In genomic region chr16:29737713-29738112, GRCh38 we compare ENCODE assay signal across 17 cellular contexts. TPM values are rescaled to one million over a fixed set of nuclear protein-coding genes. Genes with fewer than 3 reads are reported as not detected.
DNase-seq lines count a peak whose midpoint lies in the region; ATAC-seq, FAIRE-seq and TF ChIP-seq lines count a peak whose summit lies in the region.
"Had no signal": no experiment of that assay in that cellular context is flagged by ENCODE, and none has a peak within 500 bp of the region (broad histone marks: within the 10 kb centered on the region; RNA-seq: fewer than 3 reads in every experiment).

No MANE protein-coding gene starts in this region.

- no peak for ATAC-seq in activated CD8-positive, alpha-beta T cell treated with anti-CD3 and anti-CD28 coated beads for 36 hours
- ATAC-seq in HepG2 = peak; percentile 66

- POLR2A ChIA-PET in activated CD8-positive, alpha-beta T cell treated with anti-CD3 and anti-CD28 coated beads for 36 hours (lab: Charles Lee) = interaction anchor here (1.1 to 2.0 kb wide), 2 partner anchors 9 to 17 kb away, joined by 3 to 7 read pairs; no protein-coding TSS in a partner anchor
- POLR2A ChIA-PET in HepG2 (lab: Yijun Ruan, JAX) (no interaction called here), GM10248 (lab: Yijun Ruan, JAX) (no interaction called here)

- no peaks in the 10 kb centered on the region for H4K20me1 ChIP-seq in HepG2 (ENCODE audit: insufficient read depth, low read length)

- H3K4me1 Mint-ChIP-seq in activated naive CD4-positive, alpha-beta T cell treated with anti-CD3 and anti-CD28 coated beads, Interleukin-2, amount 10 ng/mL, durations not matched to agents 7 days and 5 days = peaks cover 74% of the 10 kb centered on the region
- H3K4me1 Mint-ChIP-seq in activated CD8-positive, alpha-beta T cell treated with anti-CD3 and anti-CD28 coated beads for 36 hours (ENCODE audit: low read depth) = peaks cover 67% of the 10 kb centered on the region

- no peak for TF ChIP-seq RAD21 in HepG2 (CRISPR knock-in tag; IDR thresholded peaks at IDR 0.05)

- H2AFZ ChIP-seq in HepG2 (ENCODE audit: low read length) = no peak overlapping the region

- H3K36me3 Mint-ChIP-seq in activated naive CD4-positive, alpha-beta T cell treated with anti-CD3 and anti-CD28 coated beads, Interleukin-2, amount 10 ng/mL, durations not matched to agents 7 days and 5 days = peaks cover 62% of the 10 kb centered on the region
- H3K36me3 Mint-ChIP-seq in activated CD8-positive, alpha-beta T cell treated with anti-CD3 and anti-CD28 coated beads for 36 hours (ENCODE audit: low read depth) = peaks cover 16% of the 10 kb centered on the region

- H3K27ac Mint-ChIP-seq in activated naive CD4-positive, alpha-beta T cell treated with anti-CD3 and anti-CD28 coated beads, Interleukin-2, amount 10 ng/mL, durations not matched to agents 7 days and 5 days = peak overlapping the region; percentile 66
- H3K27ac Mint-ChIP-seq in activated CD8-positive, alpha-beta T cell treated with anti-CD3 and anti-CD28 coated beads for 36 hours = peak overlapping the region; percentile 89

- WGBS in HepG2 (ENCODE audit: low lambda C conversion rate) = 5% methylated on average over 5 of the region's 5 CpGs

- BruUV-seq in HepG2 (replicated peaks; lab: Mats Ljungman, UMichigan) = no TSS peak

- peak overlapping the region; percentile 1 for H3K4me3 Mint-ChIP-seq in activated naive CD4-positive, alpha-beta T cell treated with anti-CD3 and anti-CD28 coated beads, Interleukin-2, amount 10 ng/mL, durations not matched to agents 7 days and 5 days
- no peak overlapping the region for H3K4me3 Mint-ChIP-seq in activated CD8-positive, alpha-beta T cell treated with anti-CD3 and anti-CD28 coated beads for 36 hours

- H3K4me1 ChIP-seq in HepG2 (ENCODE audit: insufficient read depth, low read length) = peaks cover 69% of the 10 kb centered on the region
- H3K4me1 ChIP-seq: right atrium auricular region had no signal

- no peak for FAIRE-seq in HepG2 (lab: Jason Lieb, UNC)

- H3K9me3 Mint-ChIP-seq in activated naive CD4-positive, alpha-beta T cell treated with anti-CD3 and anti-CD28 coated beads, Interleukin-2, amount 10 ng/mL, durations not matched to agents 7 days and 5 days = peaks cover 8% of the 10 kb centered on the region
- peaks cover 6% of the 10 kb centered on the region for H3K9me3 Mint-ChIP-seq in activated CD8-positive, alpha-beta T cell treated with anti-CD3 and anti-CD28 coated beads for 36 hours

- no peak overlapping the region for H3K27ac ChIP-seq in HepG2 (ENCODE audit: extremely low read length, insufficient read depth, low read length)
- H3K27ac ChIP-seq: right atrium auricular region had no signal

- in situ Hi-C loops in HepG2 (cut with HindIII; ENCODE audit: extremely low pct_ligation_motif_present, low pct_unique_long_range_greater_than_20kb) = no loop called here

- no peaks in the 10 kb centered on the region for H3K27me3 Mint-ChIP-seq in activated naive CD4-positive, alpha-beta T cell treated with anti-CD3 and anti-CD28 coated beads, Interleukin-2, amount 10 ng/mL, durations not matched to agents 7 days and 5 days
- H3K27me3 Mint-ChIP-seq in activated CD8-positive, alpha-beta T cell treated with anti-CD3 and anti-CD28 coated beads for 36 hours = no peaks in the 10 kb centered on the region

- DNase-seq in activated naive CD4-positive, alpha-beta T cell treated with anti-CD3 and anti-CD28 coated beads, Interleukin-2, amount 10 ng/mL, durations not matched to agents 7 days and 5 days = no peak
- no peak for DNase-seq in activated naive CD4-positive, alpha-beta T cell treated with Interleukin-2 at 50 U/mL for 16 hours
- DNase-seq in activated CD8-positive, alpha-beta T cell treated with anti-CD3 and anti-CD28 coated beads for 36 hours = no peak
- DNase-seq in HepG2 (ENCODE audit: low spot score) (no peak), GM10248 (ENCODE audit: extremely low spot score) (no peak), globus pallidus (ENCODE audit: low spot score) (no peak), HPDE6-E6E7 (ENCODE audit: extremely low spot score) (no peak), SKM-1 (lab: John Stamatoyannopoulos, UW; ENCODE audit: unreplicated experiment) (no peak)
- DNase-seq: DMS53; GOT3; IMR-90; stimulated activated CD4-positive, alpha-beta T cell treated with anti-CD3 and anti-CD28 coated beads, Interleukin-2, amount 100 ng/mL, for 48 hours had no signal

- TF ChIP-seq CTCF in activated CD8-positive, alpha-beta T cell treated with anti-CD3 and anti-CD28 coated beads for 36 hours (IDR thresholded peaks at IDR 0.05) = no peak
- TF ChIP-seq CTCF in HepG2 (CRISPR knock-in tag; IDR thresholded peaks at IDR 0.05) (no peak), GM10248 (IDR thresholded peaks at IDR 0.05; ENCODE audit: control extremely low read depth, extremely low read depth, low read depth, missing control alignments) (no peak)

- CTCF ChIA-PET in activated naive CD4-positive, alpha-beta T cell treated with anti-CD3 and anti-CD28 coated beads, Interleukin-2, amount 10 ng/mL, durations not matched to agents 7 days and 5 days (lab: Charles Lee) = interaction anchor here (1.9 to 2.7 kb wide), 2 partner anchors 14 to 48 kb away, joined by 8 to 13 read pairs; no protein-coding TSS in a partner anchor
- CTCF ChIA-PET in activated CD8-positive, alpha-beta T cell treated with anti-CD3 and anti-CD28 coated beads for 36 hours (lab: Charles Lee) = interaction anchor here (2.8 kb wide), 1 partner anchor 47 kb away, joined by 15 read pairs; no protein-coding TSS in a partner anchor
- CTCF ChIA-PET in HepG2 (lab: Yijun Ruan, JAX; ENCODE audit: low intra/inter-chr PET ratio, low total read pairs) = interaction anchor here (1.3 kb wide), 1 partner anchor 79 kb away, joined by 3 read pairs; no protein-coding TSS in a partner anchor
- CTCF ChIA-PET in GM10248 (lab: Yijun Ruan, JAX) = no interaction called here

- no peak for TF ChIP-seq POLR2A in HepG2 (IDR thresholded peaks at IDR 0.05; ENCODE audit: insufficient read depth in 1 of 2, low read depth in 2 of 2, low read length in 2 of 2)

- no peaks in the 10 kb centered on the region for H3K36me3 ChIP-seq in HepG2 (replicated peaks in 1 of 2; ENCODE audit: control insufficient read depth in 1 of 2, insufficient read depth in 2 of 2, low read length in 2 of 2)
- H3K36me3 ChIP-seq: right atrium auricular region had no signal

- H3K9me3 ChIP-seq in HepG2 (ENCODE audit: low read length) = no peaks in the 10 kb centered on the region
- H3K9me3 ChIP-seq: right atrium auricular region had no signal

- TF ChIP-seq EP300 in HepG2 (IDR thresholded peaks at IDR 0.05; ENCODE audit: low read depth in 2 of 2, low read length in 2 of 2) (no peak), HepG2 (CRISPR knock-in tag; IDR thresholded peaks at IDR 0.05; ENCODE audit: borderline replicate concordance) (no peak)

- peaks cover 0 to 1% of the 10 kb centered on the region in 2 experiments; a peak in 2 of 5 replicates for H3K27me3 ChIP-seq in HepG2 (ENCODE audit: control insufficient read depth in 1 of 2, insufficient read depth in 2 of 2, low read length in 2 of 2)
- H3K27me3 ChIP-seq: right atrium auricular region had no signal

- peak overlapping the region; percentile 48; the same call in 1 of the 2 replicates for H3K4me2 ChIP-seq in HepG2 (ENCODE audit: low read depth, low read length)

- intact Hi-C loops in activated CD8-positive, alpha-beta T cell treated with anti-CD3 and anti-CD28 coated beads for 36 hours (cut with micrococcal nuclease) = no loop called here
- intact Hi-C loops in HepG2 (cut with micrococcal nuclease; ENCODE audit: unreplicated experiment) = loop anchor here (5.0 kb wide), 1 partner anchor 55 kb away; the partner anchor contains the start of gene KIF22

- H3K79me2 ChIP-seq in HepG2 (ENCODE audit: insufficient read depth, low read length) = no peaks in the 10 kb centered on the region

- no peak overlapping the region for H3K4me3 ChIP-seq in HepG2 (replicated peaks in 1 of 3; ENCODE audit: insufficient read depth in 1 of 3, low read depth in 2 of 3, low read length in 3 of 3)
- H3K4me3 ChIP-seq: right atrium auricular region had no signal

- H3K9ac ChIP-seq in HepG2 (ENCODE audit: insufficient read depth, low read depth, low read length) = no peak overlapping the region

RNA-seq across cellular contexts. Expression of gene C16orf54, which starts 8.1 kb away (rescaled TPM):
- total RNA-seq in activated CD8-positive, alpha-beta T cell treated with anti-CD3 and anti-CD28 coated beads for 36 hours = 10 to 100 TPM; 22.2 to 22.4 TPM
- not detected in 2 replicates for total RNA-seq in HepG2 (2016; rRNA removed; fragmentation: Illumina TruSeq; extraction: Trizol)
- total RNA-seq in HepG2 (2016; cell fraction: cytosol; rRNA removed; fragmentation: Illumina TruSeq; extraction: Trizol; ENCODE audit: low read depth) = not detected in 2 replicates
- total RNA-seq in HepG2 (2016; cell fraction: insoluble cytoplasmic fraction; rRNA removed; fragmentation: Illumina TruSeq; extraction: Trizol) = not detected in 2 replicates
- total RNA-seq in HepG2 (2016; cell fraction: membrane; rRNA removed; fragmentation: Illumina TruSeq; extraction: Trizol) = not detected in 2 replicates
- not detected in 2 replicates for total RNA-seq in HepG2 (2016; cell fraction: nucleus; rRNA removed; fragmentation: Illumina TruSeq; extraction: Trizol)
- not detected in 2 replicates for polyA plus RNA-seq in HepG2 (2011; rRNA removed)
- polyA plus RNA-seq in HepG2 (2011; cell fraction: cytosol; rRNA removed) = not detected in 2 replicates
- not detected in 2 replicates for polyA plus RNA-seq in HepG2 (2011; cell fraction: nucleus; rRNA removed)
- not detected in 2 replicates for polyA plus RNA-seq in HepG2 (2012)
- not detected in 2 replicates for polyA plus RNA-seq in HepG2 (2016; cell fraction: cytosol; fragmentation: Illumina TruSeq; extraction: Trizol; ENCODE audit: low read depth)
- not detected in 2 replicates for polyA plus RNA-seq in HepG2 (2016; cell fraction: insoluble cytoplasmic fraction; fragmentation: Illumina TruSeq; extraction: Trizol; ENCODE audit: low read depth)
- not detected in 2 replicates for polyA plus RNA-seq in HepG2 (2016; cell fraction: membrane; fragmentation: Illumina TruSeq; extraction: Trizol; ENCODE audit: low read depth)
- polyA plus RNA-seq in HepG2 (2016; cell fraction: nucleus; fragmentation: Illumina TruSeq; extraction: Trizol; ENCODE audit: insufficient read depth, low read depth) = not detected in 2 replicates
- not detected in 2 replicates for polyA minus RNA-seq in HepG2 (2011; rRNA and poly(A)+ RNA removed; ENCODE audit: low replicate concordance)
- polyA minus RNA-seq in HepG2 (2011; cell fraction: cytosol; rRNA and poly(A)+ RNA removed) = not detected in 2 replicates
- polyA minus RNA-seq in HepG2 (2011; cell fraction: nucleus; rRNA and poly(A)+ RNA removed) = not detected in 2 replicates
- total RNA-seq: IMR-90, NCI-H460 had no signal
- polyA plus RNA-seq: AG04450, IMR-90, neural cell had no signal

RNA-seq across cellular contexts. Expression of gene ZG16, which starts 40.3 kb away (rescaled TPM):
- not detected for total RNA-seq in activated CD8-positive, alpha-beta T cell treated with anti-CD3 and anti-CD28 coated beads for 36 hours
- total RNA-seq in HepG2 (2016; rRNA removed; fragmentation: Illumina TruSeq; extraction: Trizol) = 0.07 and 0.15 TPM in 2 replicates
- total RNA-seq in HepG2 (2016; cell fraction: cytosol; rRNA removed; fragmentation: Illumina TruSeq; extraction: Trizol; ENCODE audit: low read depth) = 0.18 and 0.30 TPM in 2 replicates
- 0.09 TPM in 2 replicates for total RNA-seq in HepG2 (2016; cell fraction: insoluble cytoplasmic fraction; rRNA removed; fragmentation: Illumina TruSeq; extraction: Trizol)
- 0.17 and 0.22 TPM in 2 replicates for total RNA-seq in HepG2 (2016; cell fraction: membrane; rRNA removed; fragmentation: Illumina TruSeq; extraction: Trizol)
- total RNA-seq in HepG2 (2016; cell fraction: nucleus; rRNA removed; fragmentation: Illumina TruSeq; extraction: Trizol) = not detected in 2 replicates
- 0.01 and 0.04 TPM in 2 replicates for polyA plus RNA-seq in HepG2 (2011; rRNA removed)
- 0.01 TPM in 1 of 2 replicates, not detected in the other for polyA plus RNA-seq in HepG2 (2011; cell fraction: cytosol; rRNA removed)
- polyA plus RNA-seq in HepG2 (2011; cell fraction: nucleus; rRNA removed) = not detected in 2 replicates
- polyA plus RNA-seq in HepG2 (2012) = 0.11 TPM in 1 of 2 replicates, not detected in the other
- 0.35 and 0.42 TPM in 2 replicates for polyA plus RNA-seq in HepG2 (2016; cell fraction: cytosol; fragmentation: Illumina TruSeq; extraction: Trizol; ENCODE audit: low read depth)
- polyA plus RNA-seq in HepG2 (2016; cell fraction: insoluble cytoplasmic fraction; fragmentation: Illumina TruSeq; extraction: Trizol; ENCODE audit: low read depth) = 0.12 and 0.16 TPM in 2 replicates
- polyA plus RNA-seq in HepG2 (2016; cell fraction: membrane; fragmentation: Illumina TruSeq; extraction: Trizol; ENCODE audit: low read depth) = 0.26 and 0.42 TPM in 2 replicates
- 0.13 TPM in 1 of 2 replicates, not detected in the other for polyA plus RNA-seq in HepG2 (2016; cell fraction: nucleus; fragmentation: Illumina TruSeq; extraction: Trizol; ENCODE audit: insufficient read depth, low read depth)
- polyA minus RNA-seq in HepG2 (2011; rRNA and poly(A)+ RNA removed; ENCODE audit: low replicate concordance) = 0.05 TPM in 1 of 2 replicates, not detected in the other
- polyA minus RNA-seq in HepG2 (2011; cell fraction: cytosol; rRNA and poly(A)+ RNA removed) = not detected in 2 replicates
- not detected in 2 replicates for polyA minus RNA-seq in HepG2 (2011; cell fraction: nucleus; rRNA and poly(A)+ RNA removed)
- total RNA-seq: IMR-90, lower leg skin, NCI-H460, right atrium auricular region had no signal
- polyA plus RNA-seq: AG04450, IMR-90, neural cell had no signal

RNA-seq across cellular contexts. Expression of gene KIF22, which starts 52.8 kb away (rescaled TPM):
- total RNA-seq in activated CD8-positive, alpha-beta T cell treated with anti-CD3 and anti-CD28 coated beads for 36 hours = 100 to 1,000 TPM; 160 to 165 TPM
- total RNA-seq in HepG2 (2016; rRNA removed; fragmentation: Illumina TruSeq; extraction: Trizol) = 103 and 118 TPM in 2 replicates
- 18.5 and 19.7 TPM in 2 replicates for total RNA-seq in HepG2 (2016; cell fraction: cytosol; rRNA removed; fragmentation: Illumina TruSeq; extraction: Trizol; ENCODE audit: low read depth)
- 91.9 and 121 TPM in 2 replicates for total RNA-seq in HepG2 (2016; cell fraction: insoluble cytoplasmic fraction; rRNA removed; fragmentation: Illumina TruSeq; extraction: Trizol)
- 25.3 and 25.9 TPM in 2 replicates for total RNA-seq in HepG2 (2016; cell fraction: membrane; rRNA removed; fragmentation: Illumina TruSeq; extraction: Trizol)
- total RNA-seq in HepG2 (2016; cell fraction: nucleus; rRNA removed; fragmentation: Illumina TruSeq; extraction: Trizol) = 125 and 140 TPM in 2 replicates
- polyA plus RNA-seq in HepG2 (2011; rRNA removed) = 68.4 and 95.8 TPM in 2 replicates
- polyA plus RNA-seq in HepG2 (2011; cell fraction: cytosol; rRNA removed) = 37.5 and 70.2 TPM in 2 replicates
- 159 and 266 TPM in 2 replicates for polyA plus RNA-seq in HepG2 (2011; cell fraction: nucleus; rRNA removed)
- 32.0 and 51.7 TPM in 2 replicates for polyA plus RNA-seq in HepG2 (2012)
- 11.4 and 13.1 TPM in 2 replicates for polyA plus RNA-seq in HepG2 (2016; cell fraction: cytosol; fragmentation: Illumina TruSeq; extraction: Trizol; ENCODE audit: low read depth)
- polyA plus RNA-seq in HepG2 (2016; cell fraction: insoluble cytoplasmic fraction; fragmentation: Illumina TruSeq; extraction: Trizol; ENCODE audit: low read depth) = 85.0 and 106 TPM in 2 replicates
- 15.8 and 19.2 TPM in 2 replicates for polyA plus RNA-seq in HepG2 (2016; cell fraction: membrane; fragmentation: Illumina TruSeq; extraction: Trizol; ENCODE audit: low read depth)
- polyA plus RNA-seq in HepG2 (2016; cell fraction: nucleus; fragmentation: Illumina TruSeq; extraction: Trizol; ENCODE audit: insufficient read depth, low read depth) = 240 and 250 TPM in 2 replicates
- polyA minus RNA-seq in HepG2 (2011; rRNA and poly(A)+ RNA removed; ENCODE audit: low replicate concordance) = 158 and 325 TPM in 2 replicates
- 28.8 and 45.0 TPM in 2 replicates for polyA minus RNA-seq in HepG2 (2011; cell fraction: cytosol; rRNA and poly(A)+ RNA removed)
- polyA minus RNA-seq in HepG2 (2011; cell fraction: nucleus; rRNA and poly(A)+ RNA removed) = 109 and 117 TPM in 2 replicates

RNA-seq across cellular contexts. Expression of gene QPRT, which starts 58.7 kb away (rescaled TPM):
- total RNA-seq in activated CD8-positive, alpha-beta T cell treated with anti-CD3 and anti-CD28 coated beads for 36 hours = 10 to 100 TPM in 1 of 2 experiments, 1 to 10 TPM in 1; 9.3 to 11.7 TPM
- 218 and 244 TPM in 2 replicates for total RNA-seq in HepG2 (2016; rRNA removed; fragmentation: Illumina TruSeq; extraction: Trizol)
- total RNA-seq in HepG2 (2016; cell fraction: cytosol; rRNA removed; fragmentation: Illumina TruSeq; extraction: Trizol; ENCODE audit: low read depth) = 87.1 and 92.9 TPM in 2 replicates
- total RNA-seq in HepG2 (2016; cell fraction: insoluble cytoplasmic fraction; rRNA removed; fragmentation: Illumina TruSeq; extraction: Trizol) = 223 and 253 TPM in 2 replicates
- 152 and 159 TPM in 2 replicates for total RNA-seq in HepG2 (2016; cell fraction: membrane; rRNA removed; fragmentation: Illumina TruSeq; extraction: Trizol)
- total RNA-seq in HepG2 (2016; cell fraction: nucleus; rRNA removed; fragmentation: Illumina TruSeq; extraction: Trizol) = 99.3 and 115 TPM in 2 replicates
- polyA plus RNA-seq in HepG2 (2011; rRNA removed) = 130 and 137 TPM in 2 replicates
- polyA plus RNA-seq in HepG2 (2011; cell fraction: cytosol; rRNA removed) = 103 and 170 TPM in 2 replicates
- polyA plus RNA-seq in HepG2 (2011; cell fraction: nucleus; rRNA removed) = 80.0 and 88.2 TPM in 2 replicates
- polyA plus RNA-seq in HepG2 (2012) = 123 and 130 TPM in 2 replicates
- polyA plus RNA-seq in HepG2 (2016; cell fraction: cytosol; fragmentation: Illumina TruSeq; extraction: Trizol; ENCODE audit: low read depth) = 105 and 118 TPM in 2 replicates
- 245 and 255 TPM in 2 replicates for polyA plus RNA-seq in HepG2 (2016; cell fraction: insoluble cytoplasmic fraction; fragmentation: Illumina TruSeq; extraction: Trizol; ENCODE audit: low read depth)
- polyA plus RNA-seq in HepG2 (2016; cell fraction: membrane; fragmentation: Illumina TruSeq; extraction: Trizol; ENCODE audit: low read depth) = 133 and 135 TPM in 2 replicates
- polyA plus RNA-seq in HepG2 (2016; cell fraction: nucleus; fragmentation: Illumina TruSeq; extraction: Trizol; ENCODE audit: insufficient read depth, low read depth) = 215 and 218 TPM in 2 replicates
- 1.2 and 248 TPM in 2 replicates for polyA minus RNA-seq in HepG2 (2011; rRNA and poly(A)+ RNA removed; ENCODE audit: low replicate concordance)
- polyA minus RNA-seq in HepG2 (2011; cell fraction: cytosol; rRNA and poly(A)+ RNA removed) = 160 and 171 TPM in 2 replicates
- 30.1 and 34.9 TPM in 2 replicates for polyA minus RNA-seq in HepG2 (2011; cell fraction: nucleus; rRNA and poly(A)+ RNA removed)

Comparison
In these comparisons a context has a peak if more than half of its experiments do, and no peak if none do; other contexts are left out.
1. RNA of gene C16orf54, which starts 8.1 kb away (total RNA-seq): 22.2 to 22.4 TPM in activated CD8-positive, alpha-beta T cell treated with anti-CD3 and anti-CD28 coated beads for 36 hours; not detected in HepG2; every median in the first group is over 10 times any median in the second.